In genomic region chr14:76688373-76688671, GRCh38 we compare ENCODE assay signal across 18 cellular contexts.
"Had no signal": no experiment of that assay in that cellular context is flagged by ENCODE, and none has a peak within 500 bp of the region (broad histone marks: within the 10 kb centered on the region; RNA-seq: fewer than 3 reads in every experiment).

No MANE protein-coding gene starts in this region.

- H3K27ac ChIP-seq: HL-60, RWPE1 had no signal

- ATAC-seq: Panc1, PC-3 had no signal

- H3K9ac ChIP-seq: SK-N-SH had no signal

- DNase-seq: KBM-7; MV-4-11; NCI-H1048; NCI-H1105; NCI-H1436 treated with DMSO at 0.1 percent for 48 hours; NCI-H1694; NCI-H187 treated with DMSO at 0.1 percent for 48 hours; NCI-H345; NCI-H446 treated with DMSO at 0.1 percent for 48 hours; NCI-H510A treated with DMSO at 0.1 percent for 48 hours; NCI-H82; NK-92 treated with Interleukin-12 subunit alpha and Interleukin-12 subunit beta, amount 100 ng/mL, for 24 hours; PC-3; SK-N-SH; SW 1271 had no signal

- H3K4me2 ChIP-seq: SK-N-SH had no signal
